ENCODE assay signal across 13 cellular contexts in the genomic region with DNA sequence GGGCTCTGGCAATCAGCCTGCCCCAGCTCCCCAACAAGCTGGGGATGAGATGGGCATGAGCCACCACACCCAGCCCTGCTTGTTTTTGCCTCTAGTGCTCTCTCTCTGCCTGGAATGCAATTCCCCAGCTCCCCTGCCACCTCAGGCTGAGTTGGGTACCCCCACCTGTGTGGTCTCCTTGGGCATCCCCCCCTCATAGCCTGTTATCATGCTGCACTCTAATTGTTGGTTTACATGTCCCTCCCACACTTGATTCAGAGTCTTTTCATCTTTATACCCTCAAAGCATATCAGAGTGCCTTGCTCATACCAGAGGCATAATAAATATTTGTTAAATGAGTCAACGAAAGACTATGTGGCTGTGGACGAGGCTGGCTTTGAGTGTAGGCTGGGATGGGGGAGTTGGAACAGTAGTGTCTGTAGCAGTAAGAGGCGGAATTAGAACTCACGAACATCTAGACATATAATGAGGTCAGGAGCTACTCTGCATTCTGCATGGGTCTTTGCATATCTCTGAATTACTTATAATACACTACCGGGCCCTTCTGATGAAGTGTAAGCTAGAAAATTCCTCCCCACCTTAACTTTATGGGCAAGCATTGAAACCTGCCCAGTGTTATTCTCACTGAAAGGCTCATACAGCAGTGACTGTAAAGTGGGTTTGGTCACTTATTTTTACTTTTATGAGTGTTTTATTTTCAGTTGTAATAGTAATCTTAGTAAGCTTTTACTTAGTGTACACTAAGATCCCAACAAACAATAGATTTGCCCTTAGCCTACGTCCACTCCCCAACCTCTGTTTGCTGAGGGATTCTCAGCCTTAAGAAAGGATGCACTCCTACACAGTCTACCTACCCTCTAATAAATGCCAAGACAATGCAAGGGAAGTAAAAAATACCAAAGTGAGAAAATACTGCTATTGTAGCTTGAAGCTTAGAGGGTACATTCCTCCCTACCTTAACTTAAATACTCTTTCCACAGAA. TPM values are rescaled to one million over a fixed set of nuclear protein-coding genes. Genes with fewer than 3 reads are reported as not detected.
A peak's percentile ranks its signal among the peaks of the same experiment; 100 is the strongest.
DNase-seq lines count a peak whose midpoint lies in the region; ATAC-seq and TF ChIP-seq lines count a peak whose summit lies in the region.
"Had no signal": no experiment of that assay in that cellular context is flagged by ENCODE, and none has a peak within 500 bp of the region (broad histone marks: within the 10 kb centered on the region; RNA-seq: fewer than 3 reads in every experiment).

No MANE protein-coding gene starts in this region.

- intact Hi-C loops in MCF 10A (cut with micrococcal nuclease) (no loop called here), breast epithelium (cut with DNase I; ENCODE audit: low total_unique reads) (no loop called here), left colon (cut with DNase I, micrococcal nuclease) (no loop called here), OCI-LY7 (cut with micrococcal nuclease; ENCODE audit: unreplicated experiment) (no loop called here)

- no peak overlapping the region for H3K27ac ChIP-seq in breast epithelium
- no peak overlapping the region for H3K27ac ChIP-seq in OCI-LY7 (ENCODE audit: low read depth, low read length, poor library complexity, severe bottlenecking)
- H3K27ac ChIP-seq: HL-60, suprapubic skin had no signal

- TF ChIP-seq CTCF in MCF 10A (IDR thresholded peaks at IDR 0.05; ENCODE audit: unreplicated experiment): no peak
- TF ChIP-seq CTCF in breast epithelium (IDR thresholded peaks at IDR 0.05): no peak
- TF ChIP-seq CTCF in OCI-LY7 (conservative IDR thresholded peaks at IDR 0.05; ENCODE audit: low read length): no peak

- H3K36me3 ChIP-seq in breast epithelium (no peaks in the 10 kb centered on the region), OCI-LY7 (ENCODE audit: insufficient read depth, low read length) (no peaks in the 10 kb centered on the region)
- H3K36me3 ChIP-seq: suprapubic skin had no signal

- no peak for TF ChIP-seq POLR2A in breast epithelium (IDR thresholded peaks at IDR 0.05)

- no peaks in the 10 kb centered on the region for H3K9me2 ChIP-seq in OCI-LY7 (ENCODE audit: insufficient read depth, low read length)

- DNase-seq in MCF 10A (ENCODE audit: unreplicated experiment) (peak; percentile 82), breast epithelium (ENCODE audit: low spot score in 2 of 2) (no peak), astrocyte of the hippocampus (ENCODE audit: low read depth, low spot score) (peak; percentile 95), left colon (no peak), OCI-LY7 (ENCODE audit: low spot score) (no peak), amygdala (lab: John Stamatoyannopoulos, UW) (no peak), NCI-H82 (lab: John Stamatoyannopoulos, UW) (no peak)
- DNase-seq in activated CD8-positive, alpha-beta T cell treated with anti-CD3 and anti-CD28 coated beads, Interleukin-2, amount 10 ng/mL, durations not matched to agents 7 days and 5 days: no peak
- DNase-seq: activated effector memory CD4-positive, alpha-beta T cell treated with anti-CD3 and anti-CD28 coated beads, Interleukin-2, amount 50 U/mL, for 16 hours; NCI-H510A had no signal

- no peaks in the 10 kb centered on the region for H3K36me3 Mint-ChIP-seq in MCF 10A (ENCODE audit: insufficient read depth, unreplicated experiment)
- no peaks in the 10 kb centered on the region for H3K36me3 Mint-ChIP-seq in activated CD8-positive, alpha-beta T cell treated with anti-CD3 and anti-CD28 coated beads, Interleukin-2, amount 10 ng/mL, durations not matched to agents 7 days and 5 days (ENCODE audit: low read depth)

- CTCF ChIA-PET in MCF 10A (lab: Yijun Ruan, JAX) (interaction anchor here (0.6 to 1.9 kb wide), 6 partner anchors 11 to 59 kb away, joined by 3 to 6 read pairs (median 4); partner anchors contain the start of gene EDN1), OCI-LY7 (lab: Charles Lee; ENCODE audit: unreplicated experiment) (no interaction called here)
- CTCF ChIA-PET in activated CD8-positive, alpha-beta T cell treated with anti-CD3 and anti-CD28 coated beads, Interleukin-2, amount 10 ng/mL, durations not matched to agents 7 days and 5 days (lab: Charles Lee): no interaction called here

- no peak overlapping the region for H3K4me2 ChIP-seq in OCI-LY7 (ENCODE audit: low read length)

- H3K27ac Mint-ChIP-seq in MCF 10A (ENCODE audit: low read depth, unreplicated experiment): peak overlapping the region; percentile 95
- no peak overlapping the region for H3K27ac Mint-ChIP-seq in activated CD8-positive, alpha-beta T cell treated with anti-CD3 and anti-CD28 coated beads, Interleukin-2, amount 10 ng/mL, durations not matched to agents 7 days and 5 days
- H3K27ac Mint-ChIP-seq: memory B cell had no signal

- POLR2A ChIA-PET in MCF 10A (lab: Yijun Ruan, JAX): interaction anchor here (0.8 to 2.4 kb wide), 14 partner anchors 13 to 246 kb away, joined by 3 to 15 read pairs (median 4); partner anchors contain the start of gene EDN1
- POLR2A ChIA-PET in OCI-LY7 (lab: Charles Lee): interaction anchor here (1.0 to 1.1 kb wide), 2 partner anchors 12 to 15 kb away, joined by 3 to 5 read pairs; no protein-coding TSS in a partner anchor
- POLR2A ChIA-PET in activated CD8-positive, alpha-beta T cell treated with anti-CD3 and anti-CD28 coated beads, Interleukin-2, amount 10 ng/mL, durations not matched to agents 7 days and 5 days (lab: Charles Lee): no interaction called here

- peaks cover 32% of the 10 kb centered on the region for H3K4me1 Mint-ChIP-seq in MCF 10A (ENCODE audit: insufficient read depth, unreplicated experiment)
- no peaks in the 10 kb centered on the region for H3K4me1 Mint-ChIP-seq in activated CD8-positive, alpha-beta T cell treated with anti-CD3 and anti-CD28 coated beads, Interleukin-2, amount 10 ng/mL, durations not matched to agents 7 days and 5 days (ENCODE audit: low read depth)

- no peak overlapping the region for H2AFZ ChIP-seq in OCI-LY7 (ENCODE audit: low read length)

- ATAC-seq in left colon: peak; percentile 81
- ATAC-seq in activated CD8-positive, alpha-beta T cell treated with anti-CD3 and anti-CD28 coated beads, Interleukin-2, amount 10 ng/mL, durations not matched to agents 7 days and 5 days: no peak

- no peaks in the 10 kb centered on the region for H3K79me2 ChIP-seq in OCI-LY7 (ENCODE audit: insufficient read depth, low read depth, low read length)

- BruUV-seq in MCF 10A (replicated peaks; lab: Mats Ljungman, UMichigan): no TSS peak
- BruUV-seq in OCI-LY7 (replicated peaks; lab: Mats Ljungman, UMichigan): no TSS peak

- H3K4me3 ChIP-seq in breast epithelium (no peak overlapping the region), OCI-LY7 (ENCODE audit: low read depth, low read length, poor library complexity, severe bottlenecking) (no peak overlapping the region)
- H3K4me3 ChIP-seq: suprapubic skin had no signal

- no peaks in the 10 kb centered on the region for H3K27me3 ChIP-seq in breast epithelium
- H3K27me3 ChIP-seq: suprapubic skin had no signal

- peak overlapping the region; percentile 19 for H3K4me3 Mint-ChIP-seq in MCF 10A (ENCODE audit: unreplicated experiment)
- H3K4me3 Mint-ChIP-seq in activated CD8-positive, alpha-beta T cell treated with anti-CD3 and anti-CD28 coated beads, Interleukin-2, amount 10 ng/mL, durations not matched to agents 7 days and 5 days: no peak overlapping the region
- H3K4me3 Mint-ChIP-seq: memory B cell had no signal

- no peaks in the 10 kb centered on the region for H4K20me1 ChIP-seq in OCI-LY7 (ENCODE audit: insufficient read depth, low read length)

- H3K9me3 Mint-ChIP-seq in MCF 10A (ENCODE audit: unreplicated experiment): no peaks in the 10 kb centered on the region
- no peaks in the 10 kb centered on the region for H3K9me3 Mint-ChIP-seq in activated CD8-positive, alpha-beta T cell treated with anti-CD3 and anti-CD28 coated beads, Interleukin-2, amount 10 ng/mL, durations not matched to agents 7 days and 5 days (ENCODE audit: insufficient read depth)

- H3K4me1 ChIP-seq in breast epithelium (no peaks in the 10 kb centered on the region), OCI-LY7 (ENCODE audit: insufficient read depth, low read length, poor library complexity, severe bottlenecking) (peaks cover 5% of the 10 kb centered on the region)

- no peaks in the 10 kb centered on the region for H3K27me3 Mint-ChIP-seq in MCF 10A (ENCODE audit: insufficient read depth, unreplicated experiment)
- H3K27me3 Mint-ChIP-seq in activated CD8-positive, alpha-beta T cell treated with anti-CD3 and anti-CD28 coated beads, Interleukin-2, amount 10 ng/mL, durations not matched to agents 7 days and 5 days (ENCODE audit: low read depth): no peaks in the 10 kb centered on the region

- H3K9me3 ChIP-seq in breast epithelium: peaks cover 13 to 21% of the 10 kb centered on the region in 2 donors
- H3K9me3 ChIP-seq in OCI-LY7 (ENCODE audit: low read length): no peaks in the 10 kb centered on the region

RNA-seq across cellular contexts. Expression of gene EDN1, which starts 58.7 kb away (rescaled TPM):
- total RNA-seq in MCF 10A (2022): 1.2 and 2.7 TPM in 2 replicates
- total RNA-seq in breast epithelium: 10 to 100 TPM; 11.5 to 51.7 (median 36.8) TPM
- total RNA-seq in left colon: 10 to 100 TPM; 16.8 to 24.8 TPM
- total RNA-seq in OCI-LY7 (2014; rRNA removed; shearing (Covaris generic)): not detected in 2 replicates
- not detected in 2 replicates for total RNA-seq in OCI-LY7 (2022)
- total RNA-seq in activated CD8-positive, alpha-beta T cell treated with anti-CD3 and anti-CD28 coated beads, Interleukin-2, amount 10 ng/mL, durations not matched to agents 7 days and 5 days: not detected

Comparison
In these comparisons a context has a peak if more than half of its experiments do, and no peak if none do; other contexts are left out.
1. DNase-seq: peak in MCF 10A (single experiment) and astrocyte of the hippocampus (single experiment); none in breast epithelium (0 of 2), left colon (0 of 2), OCI-LY7 (single experiment), activated CD8-positive, alpha-beta T cell treated with anti-CD3 and anti-CD28 coated beads, Interleukin-2, amount 10 ng/mL, durations not matched to agents 7 days and 5 days (single experiment), amygdala (0 of 56) and NCI-H82 (single experiment).